ENCODE assay signal across 8 cellular contexts in genomic region chr16:49281481-49281842, GRCh38. TPM values are rescaled to one million over a fixed set of nuclear protein-coding genes. Genes with fewer than 3 reads are reported as not detected.
DNase-seq lines count a peak whose midpoint lies in the region; ATAC-seq lines count a peak whose summit lies in the region.

Gene CBLN1, minus strand, starts transcription at chr16:49281838. Its CDS starts 373 bp downstream, at chr16:49281465.

- DNase-seq in SIG-M5 treated with dmso at 0.1 percent for 504 hours (lab: John Stamatoyannopoulos, UW; ENCODE audit: unreplicated experiment): no peak
- DNase-seq in cortex of kidney (lab: John Stamatoyannopoulos, UW): no peak
- no peak for DNase-seq in Ammon's horn (ENCODE audit: low spot score)
- no peak for DNase-seq in NCI-H345 treated with DMSO at 0.1 percent for 48 hours (lab: John Stamatoyannopoulos, UW; ENCODE audit: unreplicated experiment)

- H3K9me3 ChIP-seq in esophagus (ENCODE audit: control insufficient read depth in 2 of 2, insufficient read depth in 1 of 2, low read depth in 1 of 2, low read length in 1 of 2): peaks cover 0 to 10% of the 10 kb centered on the region in 2 donors

- H3K9ac ChIP-seq in rectal smooth muscle tissue (ENCODE audit: low read length): no peak within 1 kb of the TSS

- WGBS in esophagus, 2 donors: 1 to 2% methylated on average over 25 to 45 of the region's 45 CpGs

- H3K9me3 Mint-ChIP-seq in IgD-negative memory B cell: peaks cover 0 to 4% (median 2%) of the 10 kb centered on the region in 3 donors

- peaks cover 63% of the 10 kb centered on the region for H3K27me3 Mint-ChIP-seq in IgD-negative memory B cell

- H3K36me3 Mint-ChIP-seq in IgD-negative memory B cell: no peaks in the 10 kb centered on the region

- H3K27me3 ChIP-seq in esophagus (ENCODE audit: control insufficient read depth in 1 of 2, insufficient read depth in 2 of 2, low read length in 2 of 2) (peaks cover 19 to 38% of the 10 kb centered on the region in 2 donors), rectal smooth muscle tissue (ENCODE audit: control insufficient read depth, insufficient read depth, low read length) (peaks cover 54% of the 10 kb centered on the region)

- peak; percentile 6 for ATAC-seq in GM19035 (IDR thresholded peaks at IDR 0.05; ENCODE audit: unreplicated experiment)

- no peaks in the 10 kb centered on the region for H3K36me3 ChIP-seq in esophagus (ENCODE audit: control insufficient read depth in 2 of 2, insufficient read depth in 2 of 2, low read length in 1 of 2)
- no peaks in the 10 kb centered on the region for H3K36me3 ChIP-seq in rectal smooth muscle tissue (ENCODE audit: control insufficient read depth, insufficient read depth, low read length)

- peak within 1 kb of the TSS in 3 of 4 donors; percentile 54 to 74 (median 57) for H3K4me3 Mint-ChIP-seq in IgD-negative memory B cell

- H3K4me1 ChIP-seq in esophagus (ENCODE audit: control insufficient read depth in 2 of 2, insufficient read depth in 2 of 2, low read length in 1 of 2) (peaks cover 11 to 13% of the 10 kb centered on the region in 2 donors), rectal smooth muscle tissue (ENCODE audit: control insufficient read depth, insufficient read depth, low read length) (peaks cover 7% of the 10 kb centered on the region)

- H3K4me1 Mint-ChIP-seq in IgD-negative memory B cell: peaks cover 0 to 8% (median 4%) of the 10 kb centered on the region in 3 donors

- no peak within 1 kb of the TSS for H3K27ac Mint-ChIP-seq in IgD-negative memory B cell

- H3K4me3 ChIP-seq in esophagus (ENCODE audit: low read depth in 1 of 2, low read length in 2 of 2): peak within 1 kb of the TSS; percentile 7 to 53
- peak within 1 kb of the TSS; percentile 57 for H3K4me3 ChIP-seq in rectal smooth muscle tissue (ENCODE audit: low read length)

- H3K27ac ChIP-seq in esophagus (ENCODE audit: low read depth in 2 of 2, low read length in 1 of 2): peak within 1 kb of the TSS in 1 of 2 donors; percentile 17
- H3K27ac ChIP-seq in rectal smooth muscle tissue (ENCODE audit: low read depth, low read length): no peak within 1 kb of the TSS

RNA-seq across cellular contexts. Expression of gene CBLN1, which starts in this region (rescaled TPM):
- polyA plus RNA-seq in IgD-negative memory B cell (not detected), esophagus (under 1 TPM; 0.14 to 0.26 TPM)
